23 cellular contexts compared by ENCODE assay signal in genomic region chr15:100200287-100200772, GRCh38.
"Had no signal": no experiment of that assay in that cellular context is flagged by ENCODE, and none has a peak within 500 bp of the region (broad histone marks: within the 10 kb centered on the region; RNA-seq: fewer than 3 reads in every experiment).

No MANE protein-coding gene starts in this region.

- FAIRE-seq: TTC549 had no signal

- H3K4me1 ChIP-seq: gastroesophageal sphincter, heart left ventricle had no signal

- H3K9me3 ChIP-seq: gastroesophageal sphincter, heart left ventricle, transverse colon had no signal

- H3K4me3 Mint-ChIP-seq: activated B cell treated with CpG ODN at 0.5 μM for 24 hours; activated CD4-positive, alpha-beta memory T cell treated with anti-CD3 and anti-CD28 coated beads for 36 hours; activated naive CD4-positive, alpha-beta T cell treated with anti-CD3 and anti-CD28 coated beads, Interleukin-2, amount 10 ng/mL, durations not matched to agents 7 days and 5 days; activated naive CD8-positive, alpha-beta T cell treated with anti-CD3 and anti-CD28 coated beads, Interleukin-2, amount 50 U/mL, for 24 hours; activated T-cell treated with anti-CD3 and anti-CD28 coated beads, Interleukin-2, amount 50 U/mL, for 4 hours; nephron; T-helper 2 cell treated with Interferon-gamma antibody and Interleukin-4, amounts not matched to agents 5 μg/mL and 100 μg/mL, for 36 hours had no signal

- H3K4me3 ChIP-seq: gastroesophageal sphincter, heart left ventricle, transverse colon had no signal

- H3K9me3 Mint-ChIP-seq: activated B cell treated with CpG ODN at 0.5 μM for 24 hours; activated CD4-positive, alpha-beta memory T cell treated with anti-CD3 and anti-CD28 coated beads for 36 hours; activated naive CD4-positive, alpha-beta T cell treated with anti-CD3 and anti-CD28 coated beads, Interleukin-2, amount 10 ng/mL, durations not matched to agents 7 days and 5 days; activated naive CD8-positive, alpha-beta T cell treated with anti-CD3 and anti-CD28 coated beads, Interleukin-2, amount 50 U/mL, for 24 hours; activated T-cell treated with anti-CD3 and anti-CD28 coated beads, Interleukin-2, amount 50 U/mL, for 4 hours; T-helper 2 cell treated with Interferon-gamma antibody and Interleukin-4, amounts not matched to agents 5 μg/mL and 100 μg/mL, for 36 hours had no signal

- H3K36me3 ChIP-seq: gastroesophageal sphincter, heart left ventricle, transverse colon had no signal

- H3K27ac Mint-ChIP-seq: activated B cell treated with CpG ODN at 0.5 μM for 24 hours; activated CD4-positive, alpha-beta memory T cell treated with anti-CD3 and anti-CD28 coated beads for 36 hours; activated naive CD4-positive, alpha-beta T cell treated with anti-CD3 and anti-CD28 coated beads, Interleukin-2, amount 10 ng/mL, durations not matched to agents 7 days and 5 days; activated naive CD8-positive, alpha-beta T cell treated with anti-CD3 and anti-CD28 coated beads, Interleukin-2, amount 50 U/mL, for 24 hours; nephron; T-helper 2 cell treated with Interferon-gamma antibody and Interleukin-4, amounts not matched to agents 5 μg/mL and 100 μg/mL, for 36 hours had no signal

- H3K27ac ChIP-seq: gastroesophageal sphincter, heart left ventricle, transverse colon had no signal

- DNase-seq: activated B cell treated with CpG ODN at 0.5 μM for 24 hours; activated CD4-positive, alpha-beta memory T cell treated with anti-CD3 and anti-CD28 coated beads for 36 hours; activated CD4-positive, alpha-beta T cell treated with anti-CD3 and anti-CD28 coated beads for 4 hours; activated effector memory CD4-positive, alpha-beta T cell treated with Interleukin-2 at 50 U/mL for 16 hours; activated naive CD4-positive, alpha-beta T cell treated with anti-CD3 and anti-CD28 coated beads, Interleukin-2, amount 10 ng/mL, durations not matched to agents 7 days and 5 days; activated naive CD8-positive, alpha-beta T cell treated with anti-CD3 and anti-CD28 coated beads, Interleukin-2, amount 50 U/mL, for 24 hours; activated T-cell treated with anti-CD3 and anti-CD28 coated beads, Interleukin-2, amount 50 U/mL, for 4 hours; anterior cingulate cortex; cortex of kidney; effector CD8-positive, alpha-beta T cell; heart left ventricle; kidney glomerular epithelial cell; mesenchymal stem cell; nucleus accumbens; stimulated activated CD4-positive, alpha-beta T cell treated with anti-CD3 and anti-CD28 coated beads, Interleukin-12 subunit alpha, Interleukin-12 subunit beta, amount 100 ng/mL, for 4 hours; stimulated activated CD4-positive, alpha-beta T cell treated with anti-CD3 and anti-CD28 coated beads, Interleukin-2, amount 100 ng/mL, for 24 hours; stimulated activated naive CD4-positive, alpha-beta T cell treated with Interleukin-2 at 50 U/mL for 16 hours; transverse colon had no signal

- ATAC-seq: activated naive CD8-positive, alpha-beta T cell treated with anti-CD3 and anti-CD28 coated beads, Interleukin-2, amount 50 U/mL, for 24 hours; activated T-cell treated with anti-CD3 and anti-CD28 coated beads, Interleukin-2, amount 50 U/mL, for 4 hours; esophagus mucosa; gastroesophageal sphincter had no signal

- H3K36me3 Mint-ChIP-seq: activated naive CD4-positive, alpha-beta T cell treated with anti-CD3 and anti-CD28 coated beads, Interleukin-2, amount 10 ng/mL, durations not matched to agents 7 days and 5 days had no signal

- H3K27me3 Mint-ChIP-seq: activated CD4-positive, alpha-beta memory T cell treated with anti-CD3 and anti-CD28 coated beads for 36 hours had no signal

- H3K27me3 ChIP-seq: gastroesophageal sphincter, heart left ventricle, transverse colon had no signal
